ENCODE assay signal across 12 cellular contexts in the genomic region with DNA sequence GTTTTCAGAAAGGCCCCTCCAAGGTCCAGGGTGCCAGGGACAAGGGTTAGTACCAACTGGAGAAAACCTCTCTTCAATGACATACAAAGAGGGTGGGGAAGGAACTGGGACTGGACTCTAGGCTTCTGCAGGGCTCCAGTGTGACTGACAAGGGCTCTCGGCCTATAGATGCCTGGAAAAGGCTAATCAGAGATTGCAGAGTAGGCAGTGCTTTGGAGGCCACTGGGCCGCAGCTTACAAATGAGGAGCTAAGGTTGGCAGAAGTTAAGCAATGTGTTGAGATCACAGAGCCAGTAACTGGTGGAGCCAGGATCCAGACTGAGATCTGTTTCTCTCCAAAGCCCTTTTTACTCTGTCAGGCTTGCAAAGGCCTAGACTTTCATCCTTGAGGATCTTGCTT.
DNase-seq lines count a peak whose midpoint lies in the region; ATAC-seq and TF ChIP-seq lines count a peak whose summit lies in the region.
"Had no signal": no experiment of that assay in that cellular context is flagged by ENCODE, and none has a peak within 500 bp of the region (broad histone marks: within the 10 kb centered on the region; RNA-seq: fewer than 3 reads in every experiment).

No MANE protein-coding gene starts in this region.

- H3K36me3 Mint-ChIP-seq in nephron (ENCODE audit: low read depth): no peaks in the 10 kb centered on the region

- ATAC-seq in HG02884 (IDR thresholded peaks at IDR 0.05; ENCODE audit: unreplicated experiment): no peak
- ATAC-seq in GM21360 (IDR thresholded peaks at IDR 0.05; ENCODE audit: unreplicated experiment): no peak

- no peaks in the 10 kb centered on the region for H3K9me3 Mint-ChIP-seq in nephron
- H3K9me3 Mint-ChIP-seq: activated CD4-positive, alpha-beta T cell treated with anti-CD3 and anti-CD28 coated beads, Interleukin-2, amount 10 ng/mL, durations not matched to agents 24 days and 14 days had no signal

- H3K27me3 Mint-ChIP-seq in nephron (ENCODE audit: low read depth): peaks cover 21% of the 10 kb centered on the region

- peak overlapping the region; percentile 42 to 65 (median 59) for H3K27ac Mint-ChIP-seq in nephron
- H3K27ac Mint-ChIP-seq: activated CD4-positive, alpha-beta T cell treated with anti-CD3 and anti-CD28 coated beads, Interleukin-2, amount 10 ng/mL, durations not matched to agents 24 days and 14 days had no signal

- no peak for TF ChIP-seq CTCF in fibroblast of pulmonary artery (IDR thresholded peaks at IDR 0.05; ENCODE audit: low read length, missing control alignments)
- TF ChIP-seq CTCF in nephron (IDR thresholded peaks at IDR 0.05; ENCODE audit: unreplicated experiment in 3 of 3): no peak

- H3K4me3 Mint-ChIP-seq in nephron: no peak overlapping the region
- H3K4me3 Mint-ChIP-seq: activated CD4-positive, alpha-beta T cell treated with anti-CD3 and anti-CD28 coated beads, Interleukin-2, amount 10 ng/mL, durations not matched to agents 24 days and 14 days had no signal

- no peak overlapping the region for H3K4me3 ChIP-seq in fibroblast of pulmonary artery (replicated peaks; ENCODE audit: low read depth, low read length)

- DNase-seq in CD1c-positive myeloid dendritic cell (ENCODE audit: extremely low spot score) (peak; percentile 56), NOMO-1 treated with dmso at 0.1 percent for 144 hours (lab: John Stamatoyannopoulos, UW; ENCODE audit: unreplicated experiment) (peak; percentile 87), fibroblast of pulmonary artery (ENCODE audit: low read depth) (peak; percentile 21), nucleus accumbens (lab: John Stamatoyannopoulos, UW) (no peak)
- DNase-seq in effector CD4-positive, alpha-beta T cell: no peak
- DNase-seq: activated CD4-positive, alpha-beta T cell treated with anti-CD3 and anti-CD28 coated beads, Interleukin-2, amount 10 ng/mL, durations not matched to agents 24 days and 14 days; activated effector memory CD4-positive, alpha-beta T cell treated with Interleukin-2 at 50 U/mL for 16 hours; effector CD8-positive, alpha-beta T cell; SIG-M5 had no signal

- peaks cover 60% of the 10 kb centered on the region for H3K4me1 Mint-ChIP-seq in nephron

Comparison
In these comparisons a context has a peak if more than half of its experiments do, and no peak if none do; other contexts are left out.
1. DNase-seq: peak in CD1c-positive myeloid dendritic cell (single experiment), NOMO-1 treated with dmso at 0.1 percent for 144 hours (single experiment) and fibroblast of pulmonary artery (single experiment); none in nucleus accumbens (0 of 56) and effector CD4-positive, alpha-beta T cell (single experiment).